In the genomic region with DNA sequence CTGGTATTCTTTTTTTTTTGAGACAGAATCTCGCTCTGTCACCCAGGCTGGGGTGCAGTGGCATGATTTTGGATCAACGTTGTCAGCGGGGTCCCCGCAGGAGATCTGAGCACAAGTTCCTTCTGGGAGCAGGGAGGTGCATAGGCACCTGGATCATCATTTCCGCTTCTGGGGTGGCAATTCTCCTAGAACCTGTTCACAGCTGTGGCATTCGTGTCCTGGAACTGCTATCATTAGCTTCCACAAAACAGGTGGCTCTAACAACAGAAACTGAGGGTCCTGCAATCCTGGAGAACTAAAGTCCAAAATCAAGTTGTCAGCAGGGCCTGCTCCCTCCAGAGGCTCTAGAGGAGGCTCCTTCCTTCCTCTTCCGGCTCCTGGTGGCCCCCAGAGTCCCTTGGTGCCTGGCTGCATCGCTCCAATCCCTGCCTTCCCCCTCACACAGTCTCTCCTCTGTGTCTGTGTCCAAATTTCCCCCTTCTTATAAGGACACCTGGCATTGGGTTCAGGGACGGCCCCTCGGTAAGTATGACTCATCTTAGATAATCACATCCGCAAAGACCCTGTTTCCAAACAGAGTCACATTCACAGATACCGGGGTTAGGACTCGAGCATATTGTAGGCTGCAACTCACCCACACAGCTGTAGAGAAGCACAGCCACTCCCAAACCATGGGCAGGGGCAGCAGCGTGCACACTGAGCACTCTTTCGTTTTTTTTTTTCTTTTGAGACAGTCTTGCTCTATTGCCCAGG, we compare ENCODE assay signal across 1 cellular context.
TF ChIP-seq lines count a peak whose summit lies in the region.

No MANE protein-coding gene starts in this region.

TF ChIP-seq in HepG2, 621 proteins besides CTCF, POLR2A, EP300 and RAD21 (continued from another document and continues in another):
- TF ChIP-seq, protein P1, sequence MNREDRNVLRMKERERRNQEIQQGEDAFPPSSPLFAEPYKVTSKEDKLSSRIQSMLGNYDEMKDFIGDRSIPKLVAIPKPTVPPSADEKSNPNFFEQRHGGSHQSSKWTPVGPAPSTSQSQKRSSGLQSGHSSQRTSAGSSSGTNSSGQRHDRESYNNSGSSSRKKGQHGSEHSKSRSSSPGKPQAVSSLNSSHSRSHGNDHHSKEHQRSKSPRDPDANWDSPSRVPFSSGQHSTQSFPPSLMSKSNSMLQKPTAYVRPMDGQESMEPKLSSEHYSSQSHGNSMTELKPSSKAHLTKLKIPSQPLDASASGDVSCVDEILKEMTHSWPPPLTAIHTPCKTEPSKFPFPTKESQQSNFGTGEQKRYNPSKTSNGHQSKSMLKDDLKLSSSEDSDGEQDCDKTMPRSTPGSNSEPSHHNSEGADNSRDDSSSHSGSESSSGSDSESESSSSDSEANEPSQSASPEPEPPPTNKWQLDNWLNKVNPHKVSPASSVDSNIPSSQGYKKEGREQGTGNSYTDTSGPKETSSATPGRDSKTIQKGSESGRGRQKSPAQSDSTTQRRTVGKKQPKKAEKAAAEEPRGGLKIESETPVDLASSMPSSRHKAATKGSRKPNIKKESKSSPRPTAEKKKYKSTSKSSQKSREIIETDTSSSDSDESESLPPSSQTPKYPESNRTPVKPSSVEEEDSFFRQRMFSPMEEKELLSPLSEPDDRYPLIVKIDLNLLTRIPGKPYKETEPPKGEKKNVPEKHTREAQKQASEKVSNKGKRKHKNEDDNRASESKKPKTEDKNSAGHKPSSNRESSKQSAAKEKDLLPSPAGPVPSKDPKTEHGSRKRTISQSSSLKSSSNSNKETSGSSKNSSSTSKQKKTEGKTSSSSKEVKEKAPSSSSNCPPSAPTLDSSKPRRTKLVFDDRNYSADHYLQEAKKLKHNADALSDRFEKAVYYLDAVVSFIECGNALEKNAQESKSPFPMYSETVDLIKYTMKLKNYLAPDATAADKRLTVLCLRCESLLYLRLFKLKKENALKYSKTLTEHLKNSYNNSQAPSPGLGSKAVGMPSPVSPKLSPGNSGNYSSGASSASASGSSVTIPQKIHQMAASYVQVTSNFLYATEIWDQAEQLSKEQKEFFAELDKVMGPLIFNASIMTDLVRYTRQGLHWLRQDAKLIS (CRISPR knock-in tag; IDR thresholded peaks at IDR 0.05), result no peak
- TF ChIP-seq SMAD9 (CRISPR knock-in tag; IDR thresholded peaks at IDR 0.05), result no peak
- no peak for TF ChIP-seq ZNF124 (CRISPR knock-in tag; IDR thresholded peaks at IDR 0.05)
- no peak for TF ChIP-seq ZSCAN20 (CRISPR knock-in tag; IDR thresholded peaks at IDR 0.05; ENCODE audit: borderline replicate concordance)
- 0 out of 2 replicates have a peak, but pooled peaks have one; percentile 14 for TF ChIP-seq MIXL1 (CRISPR knock-in tag; IDR thresholded peaks at IDR 0.05)
- no peak for TF ChIP-seq TMF1 (CRISPR knock-in tag; IDR thresholded peaks at IDR 0.05; ENCODE audit: low read depth)
- TF ChIP-seq, protein P2, sequence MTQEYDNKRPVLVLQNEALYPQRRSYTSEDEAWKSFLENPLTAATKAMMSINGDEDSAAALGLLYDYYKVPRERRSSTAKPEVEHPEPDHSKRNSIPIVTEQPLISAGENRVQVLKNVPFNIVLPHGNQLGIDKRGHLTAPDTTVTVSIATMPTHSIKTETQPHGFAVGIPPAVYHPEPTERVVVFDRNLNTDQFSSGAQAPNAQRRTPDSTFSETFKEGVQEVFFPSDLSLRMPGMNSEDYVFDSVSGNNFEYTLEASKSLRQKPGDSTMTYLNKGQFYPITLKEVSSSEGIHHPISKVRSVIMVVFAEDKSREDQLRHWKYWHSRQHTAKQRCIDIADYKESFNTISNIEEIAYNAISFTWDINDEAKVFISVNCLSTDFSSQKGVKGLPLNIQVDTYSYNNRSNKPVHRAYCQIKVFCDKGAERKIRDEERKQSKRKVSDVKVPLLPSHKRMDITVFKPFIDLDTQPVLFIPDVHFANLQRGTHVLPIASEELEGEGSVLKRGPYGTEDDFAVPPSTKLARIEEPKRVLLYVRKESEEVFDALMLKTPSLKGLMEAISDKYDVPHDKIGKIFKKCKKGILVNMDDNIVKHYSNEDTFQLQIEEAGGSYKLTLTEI (CRISPR knock-in tag; conservative IDR thresholded peaks at IDR 0.05), result no peak
- no peak for TF ChIP-seq ZNF10 (CRISPR knock-in tag; IDR thresholded peaks at IDR 0.05; ENCODE audit: borderline replicate concordance, low read depth)
- TF ChIP-seq GMEB2 (CRISPR knock-in tag; IDR thresholded peaks at IDR 0.05; ENCODE audit: low read depth), result no peak
- TF ChIP-seq POLR2AphosphoS2 (IDR thresholded peaks at IDR 0.05; ENCODE audit: low read depth, low read length), result no peak
- TF ChIP-seq, protein P3, sequence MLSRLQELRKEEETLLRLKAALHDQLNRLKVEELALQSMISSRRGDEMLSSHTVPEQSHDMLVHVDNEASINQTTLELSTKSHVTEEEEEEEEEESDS (CRISPR knock-in tag; IDR thresholded peaks at IDR 0.05; ENCODE audit: borderline replicate concordance), result no peak
- TF ChIP-seq NFE2L2 (IDR thresholded peaks at IDR 0.05; ENCODE audit: low read length), result no peak
- no peak for TF ChIP-seq ZNF225 (CRISPR knock-in tag; IDR thresholded peaks at IDR 0.05)
- TF ChIP-seq NFYC (CRISPR knock-in tag; IDR thresholded peaks at IDR 0.05), result no peak
- peak; percentile 67; the same call in 1 of the 2 replicates for TF ChIP-seq HDAC1 (CRISPR knock-in tag; IDR thresholded peaks at IDR 0.05)
- peak; percentile 65 for TF ChIP-seq MED1 (CRISPR knock-in tag; IDR thresholded peaks at IDR 0.05)
- no peak for TF ChIP-seq ZNF747 (CRISPR knock-in tag; IDR thresholded peaks at IDR 0.05; ENCODE audit: borderline replicate concordance)
- no peak for TF ChIP-seq PBX3 (CRISPR knock-in tag; IDR thresholded peaks at IDR 0.05; ENCODE audit: borderline replicate concordance)
- 0 out of 2 replicates have a peak, but pooled peaks have one; percentile 19 for TF ChIP-seq SP5 (CRISPR knock-in tag; IDR thresholded peaks at IDR 0.05; ENCODE audit: borderline replicate concordance, low read depth)
- TF ChIP-seq ZMAT3 (CRISPR knock-in tag; conservative IDR thresholded peaks at IDR 0.05), result no peak
- TF ChIP-seq MTF2 (CRISPR knock-in tag; IDR thresholded peaks at IDR 0.05; ENCODE audit: borderline replicate concordance), result no peak
- no peak for TF ChIP-seq ZNF446 (CRISPR knock-in tag; IDR thresholded peaks at IDR 0.05)
- no peak for TF ChIP-seq ZHX2 (IDR thresholded peaks at IDR 0.05; ENCODE audit: low read depth)
- no peak for TF ChIP-seq ZHX2 (CRISPR knock-in tag; IDR thresholded peaks at IDR 0.05; ENCODE audit: borderline replicate concordance)
- TF ChIP-seq ZNF713 (CRISPR knock-in tag; IDR thresholded peaks at IDR 0.05), result no peak
- TF ChIP-seq, protein P4, sequence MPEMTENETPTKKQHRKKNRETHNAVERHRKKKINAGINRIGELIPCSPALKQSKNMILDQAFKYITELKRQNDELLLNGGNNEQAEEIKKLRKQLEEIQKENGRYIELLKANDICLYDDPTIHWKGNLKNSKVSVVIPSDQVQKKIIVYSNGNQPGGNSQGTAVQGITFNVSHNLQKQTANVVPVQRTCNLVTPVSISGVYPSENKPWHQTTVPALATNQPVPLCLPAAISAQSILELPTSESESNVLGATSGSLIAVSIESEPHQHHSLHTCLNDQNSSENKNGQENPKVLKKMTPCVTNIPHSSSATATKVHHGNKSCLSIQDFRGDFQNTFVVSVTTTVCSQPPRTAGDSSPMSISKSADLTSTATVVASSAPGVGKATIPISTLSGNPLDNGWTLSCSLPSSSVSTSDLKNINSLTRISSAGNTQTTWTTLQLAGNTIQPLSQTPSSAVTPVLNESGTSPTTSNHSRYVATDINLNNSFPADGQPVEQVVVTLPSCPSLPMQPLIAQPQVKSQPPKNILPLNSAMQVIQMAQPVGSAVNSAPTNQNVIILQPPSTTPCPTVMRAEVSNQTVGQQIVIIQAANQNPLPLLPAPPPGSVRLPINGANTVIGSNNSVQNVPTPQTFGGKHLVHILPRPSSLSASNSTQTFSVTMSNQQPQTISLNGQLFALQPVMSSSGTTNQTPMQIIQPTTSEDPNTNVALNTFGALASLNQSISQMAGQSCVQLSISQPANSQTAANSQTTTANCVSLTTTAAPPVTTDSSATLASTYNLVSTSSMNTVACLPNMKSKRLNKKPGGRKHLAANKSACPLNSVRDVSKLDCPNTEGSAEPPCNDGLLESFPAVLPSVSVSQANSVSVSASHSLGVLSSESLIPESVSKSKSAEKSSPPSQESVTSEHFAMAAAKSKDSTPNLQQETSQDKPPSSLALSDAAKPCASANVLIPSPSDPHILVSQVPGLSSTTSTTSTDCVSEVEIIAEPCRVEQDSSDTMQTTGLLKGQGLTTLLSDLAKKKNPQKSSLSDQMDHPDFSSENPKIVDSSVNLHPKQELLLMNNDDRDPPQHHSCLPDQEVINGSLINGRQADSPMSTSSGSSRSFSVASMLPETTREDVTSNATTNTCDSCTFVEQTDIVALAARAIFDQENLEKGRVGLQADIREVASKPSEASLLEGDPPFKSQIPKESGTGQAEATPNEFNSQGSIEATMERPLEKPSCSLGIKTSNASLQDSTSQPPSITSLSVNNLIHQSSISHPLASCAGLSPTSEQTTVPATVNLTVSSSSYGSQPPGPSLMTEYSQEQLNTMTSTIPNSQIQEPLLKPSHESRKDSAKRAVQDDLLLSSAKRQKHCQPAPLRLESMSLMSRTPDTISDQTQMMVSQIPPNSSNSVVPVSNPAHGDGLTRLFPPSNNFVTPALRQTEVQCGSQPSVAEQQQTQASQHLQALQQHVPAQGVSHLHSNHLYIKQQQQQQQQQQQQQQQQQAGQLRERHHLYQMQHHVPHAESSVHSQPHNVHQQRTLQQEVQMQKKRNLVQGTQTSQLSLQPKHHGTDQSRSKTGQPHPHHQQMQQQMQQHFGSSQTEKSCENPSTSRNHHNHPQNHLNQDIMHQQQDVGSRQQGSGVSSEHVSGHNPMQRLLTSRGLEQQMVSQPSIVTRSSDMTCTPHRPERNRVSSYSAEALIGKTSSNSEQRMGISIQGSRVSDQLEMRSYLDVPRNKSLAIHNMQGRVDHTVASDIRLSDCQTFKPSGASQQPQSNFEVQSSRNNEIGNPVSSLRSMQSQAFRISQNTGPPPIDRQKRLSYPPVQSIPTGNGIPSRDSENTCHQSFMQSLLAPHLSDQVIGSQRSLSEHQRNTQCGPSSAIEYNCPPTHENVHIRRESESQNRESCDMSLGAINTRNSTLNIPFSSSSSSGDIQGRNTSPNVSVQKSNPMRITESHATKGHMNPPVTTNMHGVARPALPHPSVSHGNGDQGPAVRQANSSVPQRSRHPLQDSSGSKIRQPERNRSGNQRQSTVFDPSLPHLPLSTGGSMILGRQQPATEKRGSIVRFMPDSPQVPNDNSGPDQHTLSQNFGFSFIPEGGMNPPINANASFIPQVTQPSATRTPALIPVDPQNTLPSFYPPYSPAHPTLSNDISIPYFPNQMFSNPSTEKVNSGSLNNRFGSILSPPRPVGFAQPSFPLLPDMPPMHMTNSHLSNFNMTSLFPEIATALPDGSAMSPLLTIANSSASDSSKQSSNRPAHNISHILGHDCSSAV (CRISPR knock-in tag; IDR thresholded peaks at IDR 0.05; ENCODE audit: borderline replicate concordance), result no peak
- TF ChIP-seq HMGA1 (CRISPR knock-in tag; conservative IDR thresholded peaks at IDR 0.05), result no peak
- no peak for TF ChIP-seq THYN1 (CRISPR knock-in tag; IDR thresholded peaks at IDR 0.05; ENCODE audit: borderline replicate concordance, low read depth)
- TF ChIP-seq HNRNPL (IDR thresholded peaks at IDR 0.05; ENCODE audit: low read depth, low read length), result no peak
